ENCODE assay signal across 34 cellular contexts in genomic region chr6:168039301-168039700, GRCh38. TPM values are rescaled to one million over a fixed set of nuclear protein-coding genes. Genes with fewer than 3 reads are reported as not detected.
"Had no signal": no experiment of that assay in that cellular context is flagged by ENCODE, and none has a peak within 500 bp of the region (broad histone marks: within the 10 kb centered on the region; RNA-seq: fewer than 3 reads in every experiment).

No MANE protein-coding gene starts in this region.

- H3K4me3 Mint-ChIP-seq: activated B cell treated with CpG ODN at 0.5 μM for 24 hours; activated CD8-positive, alpha-beta T cell treated with anti-CD3 and anti-CD28 coated beads for 36 hours; activated naive CD8-positive, alpha-beta T cell; activated T-cell treated with anti-CD3 and anti-CD28 coated beads, Interleukin-2, amount 50 U/mL, for 4 hours; activated T-helper 17 cell treated with anti-CD3 and anti-CD28 coated beads, Interleukin-2, amount 50 U/mL, for 72 hours; central memory CD8-positive, alpha-beta T cell; dendritic cell treated with granulocyte-macrophage colony-stimulating factor and Interleukin-4, amounts not matched to agents 40 ng/mL and 50 ng/mL, for 4 days; T-helper 17 cell; T-helper 2 cell treated with Interferon-gamma antibody and Interleukin-4, amounts not matched to agents 5 μg/mL and 100 μg/mL, for 36 hours had no signal

- ATAC-seq: activated CD4-positive, CD25-positive, alpha-beta regulatory T cell treated with anti-CD3 and anti-CD28 coated beads, Interleukin-2, amount 50 U/mL, for 24 hours; activated CD8-positive, alpha-beta T cell treated with anti-CD3 and anti-CD28 coated beads for 36 hours; activated T-cell treated with anti-CD3 and anti-CD28 coated beads, Interleukin-2, amount 50 U/mL, for 4 hours; activated T-helper 17 cell treated with anti-CD3 and anti-CD28 coated beads, Interleukin-2, amount 50 U/mL, for 72 hours; foreskin keratinocyte; gastroesophageal sphincter; T-helper 17 cell had no signal

- DNase-seq: activated B cell treated with CpG ODN at 0.5 μM for 24 hours; activated CD4-positive, alpha-beta T cell treated with anti-CD3 and anti-CD28 coated beads for 48 hours; activated CD4-positive, alpha-beta T cell treated with anti-CD3 and anti-CD28 coated beads, Interleukin-2, amount 50 U/mL, for 1 hour; activated CD8-positive, alpha-beta memory T cell treated with anti-CD3 and anti-CD28 coated beads for 24 hours; activated CD8-positive, alpha-beta T cell treated with anti-CD3 and anti-CD28 coated beads for 36 hours; activated effector memory CD4-positive, alpha-beta T cell treated with Interleukin-2 at 50 U/mL for 16 hours; activated gamma-delta T cell treated with Interleukin-2 at 50 U/mL for 16 hours; activated naive CD4-positive, alpha-beta T cell treated with anti-CD3 and anti-CD28 coated beads, Interleukin-2, amount 50 U/mL, for 16 hours; activated naive CD4-positive, alpha-beta T cell treated with Interleukin-2 at 50 U/mL for 16 hours; activated T-cell treated with anti-CD3 and anti-CD28 coated beads, Interleukin-2, amount 50 U/mL, for 4 hours; amniotic stem cell; anterior cingulate cortex; brain microvascular endothelial cell; effector memory CD4-positive, alpha-beta T cell; foreskin keratinocyte; T-helper 1 cell; T-helper 17 cell; T1000 had no signal

- H3K9me3 Mint-ChIP-seq: activated T-helper 17 cell treated with anti-CD3 and anti-CD28 coated beads, Interleukin-2, amount 50 U/mL, for 72 hours had no signal

- H3K4me1 Mint-ChIP-seq: activated B cell treated with CpG ODN at 0.5 μM for 24 hours had no signal

- H3K27ac ChIP-seq: brain microvascular endothelial cell, coronary artery, dorsolateral prefrontal cortex, esophagus muscularis mucosa, foreskin keratinocyte, gastroesophageal sphincter, WERI-Rb-1 had no signal

- H3K27me3 ChIP-seq: brain microvascular endothelial cell, esophagus muscularis mucosa, gastroesophageal sphincter had no signal

- H3K4me3 ChIP-seq: coronary artery, dorsolateral prefrontal cortex, esophagus muscularis mucosa, gastroesophageal sphincter had no signal

- H3K27me3 Mint-ChIP-seq: activated T-helper 17 cell treated with anti-CD3 and anti-CD28 coated beads, Interleukin-2, amount 50 U/mL, for 72 hours; T-helper 17 cell had no signal

- H3K27ac Mint-ChIP-seq: activated B cell treated with CpG ODN at 0.5 μM for 24 hours; activated CD8-positive, alpha-beta T cell treated with anti-CD3 and anti-CD28 coated beads for 36 hours; activated naive CD8-positive, alpha-beta T cell; activated T-helper 17 cell treated with anti-CD3 and anti-CD28 coated beads, Interleukin-2, amount 50 U/mL, for 72 hours; dendritic cell treated with granulocyte-macrophage colony-stimulating factor and Interleukin-4, amounts not matched to agents 40 ng/mL and 50 ng/mL, for 4 days; T-helper 17 cell; T-helper 2 cell treated with Interferon-gamma antibody and Interleukin-4, amounts not matched to agents 5 μg/mL and 100 μg/mL, for 36 hours had no signal

- H3K36me3 ChIP-seq: brain microvascular endothelial cell, esophagus muscularis mucosa, gastroesophageal sphincter, WERI-Rb-1 had no signal

- H3K4me1 ChIP-seq: foreskin keratinocyte had no signal

RNA-seq across cellular contexts. Expression of gene FRMD1, which starts 39.7 kb away (rescaled TPM):
- total RNA-seq: activated B cell treated with CpG ODN at 0.5 μM for 24 hours; activated CD8-positive, alpha-beta T cell treated with anti-CD3 and anti-CD28 coated beads for 36 hours; activated T-cell treated with anti-CD3 and anti-CD28 coated beads, Interleukin-2, amount 50 U/mL, for 4 hours; activated T-helper 17 cell treated with anti-CD3 and anti-CD28 coated beads, Interleukin-2, amount 50 U/mL, for 72 hours; astrocyte; bronchial epithelial cell; cardiac septum; cerebellum; foreskin keratinocyte; glomerular endothelial cell; T-helper 17 cell had no signal
- polyA plus RNA-seq: foreskin keratinocyte had no signal

RNA-seq across cellular contexts. Expression of gene KIF25, which starts 41.8 kb away (rescaled TPM):
- total RNA-seq: activated B cell treated with CpG ODN at 0.5 μM for 24 hours; activated CD8-positive, alpha-beta T cell treated with anti-CD3 and anti-CD28 coated beads for 36 hours; activated T-cell treated with anti-CD3 and anti-CD28 coated beads, Interleukin-2, amount 50 U/mL, for 4 hours; astrocyte; bronchial epithelial cell; foreskin keratinocyte; glomerular endothelial cell; T-helper 17 cell had no signal
- polyA plus RNA-seq: foreskin keratinocyte had no signal
